1 cellular context compared by ENCODE assay signal in the genomic region with DNA sequence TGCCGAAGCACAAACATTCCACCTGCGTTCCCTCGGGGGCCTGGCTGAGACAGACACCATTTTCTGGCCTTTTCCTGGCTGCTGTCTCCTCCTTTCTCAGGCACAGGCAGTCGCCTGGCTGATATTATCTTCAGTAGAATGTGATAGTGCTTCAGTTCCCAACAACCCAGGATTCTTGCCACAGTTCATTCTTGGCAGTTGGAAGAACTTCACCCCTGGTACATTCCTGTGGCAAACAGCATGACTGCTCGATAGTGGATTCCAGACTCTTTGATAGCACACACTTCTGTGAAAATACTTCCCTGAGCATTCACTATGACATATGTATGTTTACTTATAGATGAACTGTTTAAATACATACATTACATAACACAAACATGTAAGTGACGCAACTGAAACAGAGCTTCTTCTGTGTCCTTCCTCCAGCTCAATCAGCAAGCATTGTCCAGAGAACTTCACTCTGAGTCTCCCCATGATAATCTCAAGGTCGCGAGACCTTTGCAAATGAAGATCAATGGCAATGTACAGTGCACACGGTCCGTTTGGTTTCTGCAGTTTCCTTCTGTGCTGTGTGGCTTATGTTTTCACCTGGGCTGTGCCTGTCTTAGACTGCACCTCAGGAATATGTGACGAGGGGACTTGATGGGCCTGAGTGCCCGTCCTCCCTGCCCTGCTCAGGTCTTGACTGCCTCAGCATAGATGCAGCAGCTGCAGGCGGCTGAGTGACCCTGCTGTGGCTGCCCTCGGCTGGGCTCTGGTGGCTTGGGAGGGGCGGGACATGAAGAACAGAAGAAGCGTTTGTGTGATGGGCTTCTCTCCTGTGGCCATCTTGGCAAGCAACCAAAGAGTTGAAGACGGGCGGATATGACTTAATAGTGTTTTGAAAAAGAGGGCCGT.
A peak's percentile ranks its signal among the peaks of the same experiment; 100 is the strongest.
TF ChIP-seq lines count a peak whose summit lies in the region.

No MANE protein-coding gene starts in this region.

TF ChIP-seq in HepG2, 621 proteins besides CTCF, POLR2A, EP300 and RAD21 (continued from another document and continues in another):
- TF ChIP-seq, protein P1, sequence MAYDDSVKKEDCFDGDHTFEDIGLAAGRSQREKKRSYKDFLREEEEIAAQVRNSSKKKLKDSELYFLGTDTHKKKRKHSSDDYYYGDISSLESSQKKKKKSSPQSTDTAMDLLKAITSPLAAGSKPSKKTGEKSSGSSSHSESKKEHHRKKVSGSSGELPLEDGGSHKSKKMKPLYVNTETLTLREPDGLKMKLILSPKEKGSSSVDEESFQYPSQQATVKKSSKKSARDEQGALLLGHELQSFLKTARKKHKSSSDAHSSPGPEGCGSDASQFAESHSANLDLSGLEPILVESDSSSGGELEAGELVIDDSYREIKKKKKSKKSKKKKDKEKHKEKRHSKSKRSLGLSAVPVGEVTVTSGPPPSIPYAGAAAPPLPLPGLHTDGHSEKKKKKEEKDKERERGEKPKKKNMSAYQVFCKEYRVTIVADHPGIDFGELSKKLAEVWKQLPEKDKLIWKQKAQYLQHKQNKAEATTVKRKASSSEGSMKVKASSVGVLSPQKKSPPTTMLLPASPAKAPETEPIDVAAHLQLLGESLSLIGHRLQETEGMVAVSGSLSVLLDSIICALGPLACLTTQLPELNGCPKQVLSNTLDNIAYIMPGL (CRISPR knock-in tag; IDR thresholded peaks at IDR 0.05; ENCODE audit: borderline replicate concordance in 1 of 2, low read depth in 1 of 2), result peak in 1 of 2 experiments; percentile 18; a peak in 1 of 4 replicates
- TF ChIP-seq, protein P2, sequence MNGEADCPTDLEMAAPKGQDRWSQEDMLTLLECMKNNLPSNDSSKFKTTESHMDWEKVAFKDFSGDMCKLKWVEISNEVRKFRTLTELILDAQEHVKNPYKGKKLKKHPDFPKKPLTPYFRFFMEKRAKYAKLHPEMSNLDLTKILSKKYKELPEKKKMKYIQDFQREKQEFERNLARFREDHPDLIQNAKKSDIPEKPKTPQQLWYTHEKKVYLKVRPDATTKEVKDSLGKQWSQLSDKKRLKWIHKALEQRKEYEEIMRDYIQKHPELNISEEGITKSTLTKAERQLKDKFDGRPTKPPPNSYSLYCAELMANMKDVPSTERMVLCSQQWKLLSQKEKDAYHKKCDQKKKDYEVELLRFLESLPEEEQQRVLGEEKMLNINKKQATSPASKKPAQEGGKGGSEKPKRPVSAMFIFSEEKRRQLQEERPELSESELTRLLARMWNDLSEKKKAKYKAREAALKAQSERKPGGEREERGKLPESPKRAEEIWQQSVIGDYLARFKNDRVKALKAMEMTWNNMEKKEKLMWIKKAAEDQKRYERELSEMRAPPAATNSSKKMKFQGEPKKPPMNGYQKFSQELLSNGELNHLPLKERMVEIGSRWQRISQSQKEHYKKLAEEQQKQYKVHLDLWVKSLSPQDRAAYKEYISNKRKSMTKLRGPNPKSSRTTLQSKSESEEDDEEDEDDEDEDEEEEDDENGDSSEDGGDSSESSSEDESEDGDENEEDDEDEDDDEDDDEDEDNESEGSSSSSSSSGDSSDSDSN (CRISPR knock-in tag; IDR thresholded peaks at IDR 0.05), result no peak; the same call in none of the 2 replicates
- TF ChIP-seq NRL (CRISPR knock-in tag; IDR thresholded peaks at IDR 0.05; ENCODE audit: borderline replicate concordance) (no peak), FOXK2 (IDR thresholded peaks at IDR 0.05) (peak; percentile 66), JUN (CRISPR knock-in tag; IDR thresholded peaks at IDR 0.05) (peak; percentile 75; the same call in 1 of the 2 replicates), ZNF234 (CRISPR knock-in tag; conservative IDR thresholded peaks at IDR 0.05) (no peak), PRPF4 (IDR thresholded peaks at IDR 0.05; ENCODE audit: low read depth, low read length, poor library complexity, severe bottlenecking) (no peak), GABPA (IDR thresholded peaks at IDR 0.05; ENCODE audit: low read depth, low read length) (no peak), GABPA (CRISPR knock-in tag; IDR thresholded peaks at IDR 0.05; ENCODE audit: low read depth) (peak; percentile 37; the same call in 1 of the 2 replicates), ZNF766 (CRISPR knock-in tag; IDR thresholded peaks at IDR 0.05; ENCODE audit: borderline replicate concordance) (0 out of 2 replicates have a peak, but pooled peaks have one; percentile 31), TBX2 (CRISPR knock-in tag; IDR thresholded peaks at IDR 0.05; ENCODE audit: borderline replicate concordance) (0 out of 2 replicates have a peak, but pooled peaks have one; percentile 42), EED (CRISPR knock-in tag; IDR thresholded peaks at IDR 0.05) (no peak), ZFP91 (CRISPR knock-in tag; IDR thresholded peaks at IDR 0.05; ENCODE audit: borderline replicate concordance) (peak; percentile 51; the same call in 1 of the 2 replicates), ZFP90 (CRISPR knock-in tag; IDR thresholded peaks at IDR 0.05; ENCODE audit: borderline replicate concordance) (0 out of 2 replicates have a peak, but pooled peaks have one; percentile 1), CENPT (CRISPR knock-in tag; IDR thresholded peaks at IDR 0.05; ENCODE audit: low read depth) (no peak), ZFYVE20 (CRISPR knock-in tag; IDR thresholded peaks at IDR 0.05; ENCODE audit: borderline replicate concordance, low read depth) (no peak), TAF15 (IDR thresholded peaks at IDR 0.05; ENCODE audit: low read depth, low read length, poor library complexity, severe bottlenecking) (no peak), ZNF839 (CRISPR knock-in tag; IDR thresholded peaks at IDR 0.05; ENCODE audit: borderline replicate concordance) (no peak), NR3C1 (CRISPR knock-in tag; IDR thresholded peaks at IDR 0.05) (no peak), ZBTB43 (CRISPR knock-in tag; conservative IDR thresholded peaks at IDR 0.05) (peak; percentile 77; the same call in 1 of the 2 replicates), NCOR1 (IDR thresholded peaks at IDR 0.05; ENCODE audit: borderline replicate concordance, low read length) (peak; percentile 77; the same call in 1 of the 2 replicates), HOXD1 (CRISPR knock-in tag; IDR thresholded peaks at IDR 0.05) (peak; percentile 17; the same call in 1 of the 2 replicates), CREB1 (IDR thresholded peaks at IDR 0.05) (peak; percentile 74), CREB1 (CRISPR knock-in tag; IDR thresholded peaks at IDR 0.05) (peak; percentile 56; the same call in 1 of the 2 replicates), ZNF343 (CRISPR knock-in tag; IDR thresholded peaks at IDR 0.05) (no peak), SRSF4 (IDR thresholded peaks at IDR 0.05; ENCODE audit: low read depth, low read length, poor library complexity, severe bottlenecking) (no peak), ZNF235 (CRISPR knock-in tag; IDR thresholded peaks at IDR 0.05; ENCODE audit: borderline replicate concordance) (0 out of 2 replicates have a peak, but pooled peaks have one; percentile 24), ASH2L (IDR thresholded peaks at IDR 0.05; ENCODE audit: insufficient read length, low read depth, low read length) (peak; percentile 71), NAIF1 (CRISPR knock-in tag; IDR thresholded peaks at IDR 0.05; ENCODE audit: borderline replicate concordance) (no peak), FOXO1 (CRISPR knock-in tag; IDR thresholded peaks at IDR 0.05) (peak; percentile 79), ZNF598 (CRISPR knock-in tag; IDR thresholded peaks at IDR 0.05; ENCODE audit: borderline replicate concordance) (no peak; the same call in 1 of the 2 replicates), MIER3 (CRISPR knock-in tag; IDR thresholded peaks at IDR 0.05; ENCODE audit: borderline replicate concordance) (peak; percentile 96), THYN1 (CRISPR knock-in tag; IDR thresholded peaks at IDR 0.05; ENCODE audit: borderline replicate concordance, low read depth) (no peak), ZBTB20 (CRISPR knock-in tag; IDR thresholded peaks at IDR 0.05; ENCODE audit: borderline replicate concordance, low read depth) (peak; percentile 97), ZNF747 (CRISPR knock-in tag; IDR thresholded peaks at IDR 0.05; ENCODE audit: borderline replicate concordance) (no peak), ATF2 (CRISPR knock-in tag; IDR thresholded peaks at IDR 0.05) (peak; percentile 91), FOXA3 (CRISPR knock-in tag; IDR thresholded peaks at IDR 0.05) (peak; percentile 96), ATF1 (CRISPR knock-in tag; IDR thresholded peaks at IDR 0.05) (no peak), BHLHE40 (IDR thresholded peaks at IDR 0.05; ENCODE audit: low read length) (peak; percentile 50; the same call in 1 of the 2 replicates), ZSCAN29 (CRISPR knock-in tag; conservative IDR thresholded peaks at IDR 0.05) (peak; percentile 37; the same call in 1 of the 2 replicates)
- TF ChIP-seq, protein P3, sequence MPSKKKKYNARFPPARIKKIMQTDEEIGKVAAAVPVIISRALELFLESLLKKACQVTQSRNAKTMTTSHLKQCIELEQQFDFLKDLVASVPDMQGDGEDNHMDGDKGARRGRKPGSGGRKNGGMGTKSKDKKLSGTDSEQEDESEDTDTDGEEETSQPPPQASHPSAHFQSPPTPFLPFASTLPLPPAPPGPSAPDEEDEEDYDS (CRISPR knock-in tag; IDR thresholded peaks at IDR 0.05), result peak; percentile 34; the same call in 1 of the 2 replicates
- TF ChIP-seq, protein P4, sequence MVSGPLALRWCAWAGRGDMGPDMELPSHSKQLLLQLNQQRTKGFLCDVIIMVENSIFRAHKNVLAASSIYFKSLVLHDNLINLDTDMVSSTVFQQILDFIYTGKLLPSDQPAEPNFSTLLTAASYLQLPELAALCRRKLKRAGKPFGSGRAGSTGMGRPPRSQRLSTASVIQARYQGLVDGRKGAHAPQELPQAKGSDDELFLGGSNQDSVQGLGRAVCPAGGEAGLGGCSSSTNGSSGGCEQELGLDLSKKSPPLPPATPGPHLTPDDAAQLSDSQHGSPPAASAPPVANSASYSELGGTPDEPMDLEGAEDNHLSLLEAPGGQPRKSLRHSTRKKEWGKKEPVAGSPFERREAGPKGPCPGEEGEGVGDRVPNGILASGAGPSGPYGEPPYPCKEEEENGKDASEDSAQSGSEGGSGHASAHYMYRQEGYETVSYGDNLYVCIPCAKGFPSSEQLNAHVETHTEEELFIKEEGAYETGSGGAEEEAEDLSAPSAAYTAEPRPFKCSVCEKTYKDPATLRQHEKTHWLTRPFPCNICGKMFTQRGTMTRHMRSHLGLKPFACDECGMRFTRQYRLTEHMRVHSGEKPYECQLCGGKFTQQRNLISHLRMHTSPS (CRISPR knock-in tag; IDR thresholded peaks at IDR 0.05; ENCODE audit: low read depth), result peak; percentile 31
- TF ChIP-seq, protein P5, sequence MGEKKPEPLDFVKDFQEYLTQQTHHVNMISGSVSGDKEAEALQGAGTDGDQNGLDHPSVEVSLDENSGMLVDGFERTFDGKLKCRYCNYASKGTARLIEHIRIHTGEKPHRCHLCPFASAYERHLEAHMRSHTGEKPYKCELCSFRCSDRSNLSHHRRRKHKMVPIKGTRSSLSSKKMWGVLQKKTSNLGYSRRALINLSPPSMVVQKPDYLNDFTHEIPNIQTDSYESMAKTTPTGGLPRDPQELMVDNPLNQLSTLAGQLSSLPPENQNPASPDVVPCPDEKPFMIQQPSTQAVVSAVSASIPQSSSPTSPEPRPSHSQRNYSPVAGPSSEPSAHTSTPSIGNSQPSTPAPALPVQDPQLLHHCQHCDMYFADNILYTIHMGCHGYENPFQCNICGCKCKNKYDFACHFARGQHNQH (CRISPR knock-in tag; IDR thresholded peaks at IDR 0.05), result peak; percentile 67; the same call in 1 of the 2 replicates
- TF ChIP-seq, protein P6, sequence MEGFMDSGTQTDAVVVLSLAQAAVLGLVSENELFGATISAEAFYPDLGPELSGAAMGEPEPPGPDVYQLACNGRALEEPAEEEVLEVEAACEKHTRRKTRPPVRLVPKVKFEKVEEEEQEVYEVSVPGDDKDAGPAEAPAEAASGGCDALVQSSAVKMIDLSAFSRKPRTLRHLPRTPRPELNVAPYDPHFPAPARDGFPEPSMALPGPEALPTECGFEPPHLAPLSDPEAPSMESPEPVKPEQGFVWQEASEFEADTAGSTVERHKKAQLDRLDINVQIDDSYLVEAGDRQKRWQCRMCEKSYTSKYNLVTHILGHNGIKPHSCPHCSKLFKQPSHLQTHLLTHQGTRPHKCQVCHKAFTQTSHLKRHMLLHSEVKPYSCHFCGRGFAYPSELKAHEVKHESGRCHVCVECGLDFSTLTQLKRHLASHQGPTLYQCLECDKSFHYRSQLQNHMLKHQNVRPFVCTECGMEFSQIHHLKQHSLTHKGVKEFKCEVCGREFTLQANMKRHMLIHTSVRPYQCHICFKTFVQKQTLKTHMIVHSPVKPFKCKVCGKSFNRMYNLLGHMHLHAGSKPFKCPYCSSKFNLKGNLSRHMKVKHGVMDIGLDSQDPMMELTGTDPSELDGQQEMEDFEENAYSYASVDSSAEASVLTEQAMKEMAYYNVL (CRISPR knock-in tag; IDR thresholded peaks at IDR 0.05; ENCODE audit: borderline replicate concordance), result peak; percentile 77
- TF ChIP-seq, protein P7, sequence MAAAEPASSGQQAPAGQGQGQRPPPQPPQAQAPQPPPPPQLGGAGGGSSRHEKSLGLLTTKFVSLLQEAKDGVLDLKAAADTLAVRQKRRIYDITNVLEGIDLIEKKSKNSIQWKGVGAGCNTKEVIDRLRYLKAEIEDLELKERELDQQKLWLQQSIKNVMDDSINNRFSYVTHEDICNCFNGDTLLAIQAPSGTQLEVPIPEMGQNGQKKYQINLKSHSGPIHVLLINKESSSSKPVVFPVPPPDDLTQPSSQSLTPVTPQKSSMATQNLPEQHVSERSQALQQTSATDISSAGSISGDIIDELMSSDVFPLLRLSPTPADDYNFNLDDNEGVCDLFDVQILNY (CRISPR knock-in tag; conservative IDR thresholded peaks at IDR 0.05), result no peak
